24 cellular contexts compared by ENCODE assay signal in the genomic region with DNA sequence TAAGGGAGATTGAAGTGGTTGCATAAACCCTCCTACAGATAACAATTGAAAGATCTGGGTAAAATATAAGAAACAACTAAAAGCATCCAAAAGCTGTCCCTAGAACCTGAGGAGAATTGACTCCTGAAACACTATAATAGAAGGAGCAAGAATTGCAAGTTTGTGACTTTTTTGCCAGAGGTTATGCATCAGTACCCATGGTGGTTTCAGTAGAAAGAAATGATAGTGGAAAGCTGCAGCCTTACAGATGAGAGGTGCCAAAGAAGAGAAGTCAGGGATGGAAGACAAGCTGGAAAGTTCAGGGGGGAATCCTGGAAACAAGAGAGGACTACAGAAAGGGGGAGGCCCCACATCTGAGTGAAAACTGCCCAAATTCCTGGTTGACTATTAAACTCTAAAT.
A peak's percentile ranks its signal among the peaks of the same experiment; 100 is the strongest.
DNase-seq lines count a peak whose midpoint lies in the region; ATAC-seq and TF ChIP-seq lines count a peak whose summit lies in the region.
"Had no signal": no experiment of that assay in that cellular context is flagged by ENCODE, and none has a peak within 500 bp of the region (broad histone marks: within the 10 kb centered on the region; RNA-seq: fewer than 3 reads in every experiment).

No MANE protein-coding gene starts in this region.

- H3K9me3 Mint-ChIP-seq in mesothelial cell of epicardium = peaks cover 26% of the 10 kb centered on the region

- intact Hi-C loops in left ventricle myocardium inferior (cut with micrococcal nuclease) = no loop called here
- intact Hi-C loops in right cardiac atrium (cut with DNase I) = no loop called here
- intact Hi-C loops in thyroid gland (cut with DNase I) = no loop called here

- peaks cover 23% of the 10 kb centered on the region for H3K36me3 Mint-ChIP-seq in mesothelial cell of epicardium

- no peak for DNase-seq in left ventricle myocardium inferior
- DNase-seq in right cardiac atrium = no peak
- no peak for DNase-seq in WERI-Rb-1
- DNase-seq in mesothelial cell of epicardium (ENCODE audit: low spot score in 2 of 2, unreplicated experiment in 2 of 2) = no peak
- DNase-seq in thyroid gland = no peak
- DNase-seq in COLO829 (ENCODE audit: low spot score) = no peak
- no peak for DNase-seq in COLO668 (lab: John Stamatoyannopoulos, UW; ENCODE audit: unreplicated experiment)
- DNase-seq: ACHN; activated CD4-positive, alpha-beta T cell treated with anti-CD3 and anti-CD28 coated beads, Interleukin-2, amount 50 U/mL, for 1 hour; activated gamma-delta T cell; amniotic stem cell; H9; head of caudate nucleus; left lung; MG63; NCI-H1436 treated with DMSO at 0.1 percent for 48 hours; occipital lobe; RPMI8226; uterus had no signal

- H3K4me1 Mint-ChIP-seq in mesothelial cell of epicardium = peaks cover 3% of the 10 kb centered on the region

- H3K27ac ChIP-seq in left ventricle myocardium inferior (replicated peaks) (peak overlapping the region; percentile 52), right cardiac atrium (ENCODE audit: low read length) (no peak overlapping the region), WERI-Rb-1 (peak overlapping the region; percentile 60), thyroid gland (peak overlapping the region in 2 of 3 donors; percentile 3 to 15)
- H3K27ac ChIP-seq: left lung, VCaP had no signal

- H3K9me3 ChIP-seq in left ventricle myocardium inferior (replicated peaks) (no peaks in the 10 kb centered on the region), right cardiac atrium (ENCODE audit: control insufficient read depth, low read length) (no peaks in the 10 kb centered on the region), WERI-Rb-1 (ENCODE audit: severe bottlenecking) (peaks cover 4% of the 10 kb centered on the region), thyroid gland (no peaks in the 10 kb centered on the region)
- H3K9me3 ChIP-seq: left lung, uterus had no signal

- H3K4me3 ChIP-seq in left ventricle myocardium inferior = no peak overlapping the region
- H3K4me3 ChIP-seq in right cardiac atrium (ENCODE audit: low read length) = no peak overlapping the region
- H3K4me3 ChIP-seq in WERI-Rb-1 (ENCODE audit: low read depth, low read length) = no peak overlapping the region
- H3K4me3 ChIP-seq in thyroid gland (replicated peaks in 1 of 3) = no peak overlapping the region
- H3K4me3 ChIP-seq: left lung, MG63, uterus had no signal

- ATAC-seq in right cardiac atrium (no peak), HG03039 (IDR thresholded peaks at IDR 0.05; ENCODE audit: unreplicated experiment) (no peak)
- ATAC-seq: left lung had no signal

- H3K27me3 ChIP-seq in left ventricle myocardium inferior (ENCODE audit: low read depth) (no peaks in the 10 kb centered on the region), right cardiac atrium (ENCODE audit: control insufficient read depth, insufficient read depth) (no peaks in the 10 kb centered on the region), WERI-Rb-1 (ENCODE audit: insufficient read depth, low read depth, severe bottlenecking) (no peaks in the 10 kb centered on the region), thyroid gland (no peaks in the 10 kb centered on the region)
- H3K27me3 ChIP-seq: left lung, MG63, uterus had no signal

- no peaks in the 10 kb centered on the region for H3K27me3 Mint-ChIP-seq in mesothelial cell of epicardium (ENCODE audit: low read depth)
- H3K27me3 Mint-ChIP-seq: IgD-negative memory B cell had no signal

- no peak for TF ChIP-seq CTCF in left ventricle myocardium inferior (IDR thresholded peaks at IDR 0.05; ENCODE audit: borderline replicate concordance)
- no peak for TF ChIP-seq CTCF in WERI-Rb-1 (IDR thresholded peaks at IDR 0.05; ENCODE audit: low read depth, low read length)
- TF ChIP-seq CTCF in mesothelial cell of epicardium (IDR thresholded peaks at IDR 0.05; ENCODE audit: unreplicated experiment) = no peak
- no peak for TF ChIP-seq CTCF in thyroid gland (IDR thresholded peaks at IDR 0.05)

- H3K4me3 Mint-ChIP-seq in mesothelial cell of epicardium = no peak overlapping the region
- H3K4me3 Mint-ChIP-seq: CD14-positive monocyte; H9; T-helper 1 cell treated with Interleukin-12 subunit alpha and Interleukin-12 subunit beta and Interleukin-4 antibody, amounts not matched to agents 30 μg/mL and 1 μg/mL, for 36 hours had no signal

- H3K4me1 ChIP-seq in left ventricle myocardium inferior = peaks cover 16% of the 10 kb centered on the region
- H3K4me1 ChIP-seq in right cardiac atrium (ENCODE audit: control insufficient read depth, insufficient read depth, low read length) = peaks cover 4% of the 10 kb centered on the region
- peaks cover 4 to 16% of the 10 kb centered on the region in 2 donors for H3K4me1 ChIP-seq in thyroid gland
- H3K4me1 ChIP-seq: uterus had no signal

- no peak for TF ChIP-seq POLR2A in thyroid gland (IDR thresholded peaks at IDR 0.05)

- H3K27ac Mint-ChIP-seq in mesothelial cell of epicardium = peak overlapping the region; percentile 37
- H3K27ac Mint-ChIP-seq: T-helper 1 cell treated with Interleukin-12 subunit alpha and Interleukin-12 subunit beta and Interleukin-4 antibody, amounts not matched to agents 30 μg/mL and 1 μg/mL, for 36 hours had no signal

- no peaks in the 10 kb centered on the region for H3K36me3 ChIP-seq in left ventricle myocardium inferior
- no peaks in the 10 kb centered on the region for H3K36me3 ChIP-seq in WERI-Rb-1
- H3K36me3 ChIP-seq in thyroid gland = no peaks in the 10 kb centered on the region
- H3K36me3 ChIP-seq: left lung, MG63, uterus had no signal
